In genomic region chr7:130943981-130944380, GRCh38 we compare ENCODE assay signal across 12 cellular contexts.
DNase-seq lines count a peak whose midpoint lies in the region; ATAC-seq, FAIRE-seq and TF ChIP-seq lines count a peak whose summit lies in the region.
"Had no signal": no experiment of that assay in that cellular context is flagged by ENCODE, and none has a peak within 500 bp of the region (broad histone marks: within the 10 kb centered on the region; RNA-seq: fewer than 3 reads in every experiment).

No MANE protein-coding gene starts in this region.

- H3K9me3 ChIP-seq in duodenal mucosa (ENCODE audit: control insufficient read depth in 1 of 2, low read length in 2 of 2) (no peaks in the 10 kb centered on the region), prostate gland (no peaks in the 10 kb centered on the region)

- no peak overlapping the region for H3K27ac Mint-ChIP-seq in nephron progenitor cell

- H3K36me3 ChIP-seq in duodenal mucosa (ENCODE audit: control insufficient read depth in 1 of 2, insufficient read depth in 2 of 2, low read length in 2 of 2): no peaks in the 10 kb centered on the region
- H3K36me3 ChIP-seq in prostate gland: no peaks in the 10 kb centered on the region

- no peaks in the 10 kb centered on the region for H3K36me3 Mint-ChIP-seq in nephron progenitor cell (ENCODE audit: low read depth)

- peaks cover 6% of the 10 kb centered on the region for H3K9me3 Mint-ChIP-seq in nephron progenitor cell

- DNase-seq in D721Med (ENCODE audit: insufficient read length, low spot score) (no peak), prostate gland (ENCODE audit: low spot score) (no peak), nephron progenitor cell (no peak), NCI-H1694 (lab: John Stamatoyannopoulos, UW) (no peak)
- DNase-seq: GDM1; NCI-H2171; stimulated activated CD4-positive, alpha-beta T cell treated with anti-CD3 and anti-CD28 coated beads, Interleukin-2, amount 100 ng/mL, for 48 hours had no signal

- no peak overlapping the region for H3K27ac ChIP-seq in duodenal mucosa (ENCODE audit: low read depth, low read length)
- H3K27ac ChIP-seq in prostate gland: peak overlapping the region; percentile 76 to 79

- ATAC-seq in GM18868 (IDR thresholded peaks at IDR 0.05; ENCODE audit: unreplicated experiment) (no peak), GM19452 (IDR thresholded peaks at IDR 0.05; ENCODE audit: unreplicated experiment) (no peak)

- no peaks in the 10 kb centered on the region for H3K27me3 ChIP-seq in duodenal mucosa (ENCODE audit: control insufficient read depth in 1 of 2, insufficient read depth in 2 of 2, low read length in 2 of 2)
- no peaks in the 10 kb centered on the region for H3K27me3 ChIP-seq in prostate gland (replicated peaks; ENCODE audit: insufficient read depth)

- TF ChIP-seq POLR2A in prostate gland (IDR thresholded peaks at IDR 0.05): no peak

- peaks cover 28 to 31% of the 10 kb centered on the region in 2 donors for H3K4me1 ChIP-seq in duodenal mucosa (ENCODE audit: control insufficient read depth in 1 of 2, insufficient read depth in 2 of 2, low read length in 2 of 2)
- H3K4me1 ChIP-seq in prostate gland (replicated peaks): peaks cover 7% of the 10 kb centered on the region

- H3K4me1 Mint-ChIP-seq in nephron progenitor cell: peaks cover 36% of the 10 kb centered on the region

- intact Hi-C loops in prostate gland (cut with DNase I): no loop called here

- H3K4me3 ChIP-seq in duodenal mucosa (ENCODE audit: low read depth in 1 of 2, low read length in 2 of 2) (peak overlapping the region; percentile 61 to 82), prostate gland (peak overlapping the region in 1 of 2 donors; percentile 17)

- H3K4me3 Mint-ChIP-seq in nephron progenitor cell: no peak overlapping the region

- peak; percentile 56 for FAIRE-seq in D721Med (lab: Jason Lieb, UNC)
- FAIRE-seq: TTC549 had no signal

- H3K9ac ChIP-seq in duodenal mucosa (ENCODE audit: low read depth in 1 of 2, low read length in 2 of 2): peak overlapping the region; percentile 83 to 90

- H3K27me3 Mint-ChIP-seq in nephron progenitor cell (ENCODE audit: low read depth, poor library complexity): no peaks in the 10 kb centered on the region

- WGBS in prostate gland: 29% methylated on average over 3 of the region's 3 CpGs

- TF ChIP-seq CTCF in D721Med (IDR thresholded peaks at IDR 0.05; ENCODE audit: insufficient read depth, missing control alignments) (no peak), prostate gland (IDR thresholded peaks at IDR 0.05) (peak in 1 of 4 experiments; percentile 4), nephron progenitor cell (IDR thresholded peaks at IDR 0.05) (no peak)

TF ChIP-seq in PFSK-1, 5 proteins besides CTCF, POLR2A, EP300 and RAD21:
- TF ChIP-seq POLR2AphosphoS5 (IDR thresholded peaks at IDR 0.05; ENCODE audit: low read depth, low read length) (peak; percentile 42; the same call in 1 of the 2 replicates), SIN3A (IDR thresholded peaks at IDR 0.05; ENCODE audit: borderline replicate concordance, insufficient read depth, low read length) (no peak), TAF1 (IDR thresholded peaks at IDR 0.05; ENCODE audit: borderline replicate concordance, insufficient read depth, low read length) (no peak), REST (IDR thresholded peaks at IDR 0.05; ENCODE audit: insufficient read depth in 1 of 2, low read depth in 2 of 2, low read length in 2 of 2) (no peak), FOXP2 (optimal IDR thresholded peaks at IDR 0.05; ENCODE audit: borderline replicate concordance, extremely low read depth, extremely low read length, insufficient read depth) (no peak)
